ENCODE assay signal across 2 cellular contexts in genomic region chr4:78292336-78292735, GRCh38.
TF ChIP-seq lines count a peak whose summit lies in the region.

No MANE protein-coding gene starts in this region.

TF ChIP-seq in SK-N-SH, 30 proteins besides CTCF, POLR2A, EP300 and RAD21 (continued from another document):
- TF ChIP-seq USF2 (IDR thresholded peaks at IDR 0.05; ENCODE audit: borderline replicate concordance, low read depth, low read length) (no peak), YY1 (IDR thresholded peaks at IDR 0.05; ENCODE audit: low read depth) (no peak), TAF1 (IDR thresholded peaks at IDR 0.05; ENCODE audit: borderline replicate concordance, low read depth, low read length) (no peak), RFX5 (IDR thresholded peaks at IDR 0.05; ENCODE audit: low read length) (no peak), RCOR1 (IDR thresholded peaks at IDR 0.05; ENCODE audit: low read length) (no peak)

TF ChIP-seq in SK-N-SH treated with all-trans-retinoic acid at 6 μM for 48 hours, 23 proteins besides CTCF, POLR2A, EP300 and RAD21 (continued from another document):
- TF ChIP-seq, protein P1, sequence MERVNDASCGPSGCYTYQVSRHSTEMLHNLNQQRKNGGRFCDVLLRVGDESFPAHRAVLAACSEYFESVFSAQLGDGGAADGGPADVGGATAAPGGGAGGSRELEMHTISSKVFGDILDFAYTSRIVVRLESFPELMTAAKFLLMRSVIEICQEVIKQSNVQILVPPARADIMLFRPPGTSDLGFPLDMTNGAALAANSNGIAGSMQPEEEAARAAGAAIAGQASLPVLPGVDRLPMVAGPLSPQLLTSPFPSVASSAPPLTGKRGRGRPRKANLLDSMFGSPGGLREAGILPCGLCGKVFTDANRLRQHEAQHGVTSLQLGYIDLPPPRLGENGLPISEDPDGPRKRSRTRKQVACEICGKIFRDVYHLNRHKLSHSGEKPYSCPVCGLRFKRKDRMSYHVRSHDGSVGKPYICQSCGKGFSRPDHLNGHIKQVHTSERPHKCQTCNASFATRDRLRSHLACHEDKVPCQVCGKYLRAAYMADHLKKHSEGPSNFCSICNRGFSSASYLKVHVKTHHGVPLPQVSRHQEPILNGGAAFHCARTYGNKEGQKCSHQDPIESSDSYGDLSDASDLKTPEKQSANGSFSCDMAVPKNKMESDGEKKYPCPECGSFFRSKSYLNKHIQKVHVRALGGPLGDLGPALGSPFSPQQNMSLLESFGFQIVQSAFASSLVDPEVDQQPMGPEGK (CRISPR knock-in tag; IDR thresholded peaks at IDR 0.05; ENCODE audit: borderline replicate concordance) = no peak
- TF ChIP-seq, protein P2, sequence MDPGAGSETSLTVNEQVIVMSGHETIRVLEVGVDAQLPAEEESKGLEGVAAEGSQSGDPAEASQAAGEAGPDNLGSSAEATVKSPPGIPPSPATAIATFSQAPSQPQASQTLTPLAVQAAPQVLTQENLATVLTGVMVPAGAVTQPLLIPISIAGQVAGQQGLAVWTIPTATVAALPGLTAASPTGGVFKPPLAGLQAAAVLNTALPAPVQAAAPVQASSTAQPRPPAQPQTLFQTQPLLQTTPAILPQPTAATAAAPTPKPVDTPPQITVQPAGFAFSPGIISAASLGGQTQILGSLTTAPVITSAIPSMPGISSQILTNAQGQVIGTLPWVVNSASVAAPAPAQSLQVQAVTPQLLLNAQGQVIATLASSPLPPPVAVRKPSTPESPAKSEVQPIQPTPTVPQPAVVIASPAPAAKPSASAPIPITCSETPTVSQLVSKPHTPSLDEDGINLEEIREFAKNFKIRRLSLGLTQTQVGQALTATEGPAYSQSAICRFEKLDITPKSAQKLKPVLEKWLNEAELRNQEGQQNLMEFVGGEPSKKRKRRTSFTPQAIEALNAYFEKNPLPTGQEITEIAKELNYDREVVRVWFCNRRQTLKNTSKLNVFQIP (CRISPR knock-in tag; IDR thresholded peaks at IDR 0.05; ENCODE audit: borderline replicate concordance, low read depth) = no peak
- TF ChIP-seq ESRRG (CRISPR knock-in tag; IDR thresholded peaks at IDR 0.05) = no peak
- no peak for TF ChIP-seq ZNF70 (CRISPR knock-in tag; IDR thresholded peaks at IDR 0.05)
- no peak for TF ChIP-seq TOX (CRISPR knock-in tag; IDR thresholded peaks at IDR 0.05; ENCODE audit: borderline replicate concordance)
- TF ChIP-seq PPARA (CRISPR knock-in tag; IDR thresholded peaks at IDR 0.05; ENCODE audit: borderline replicate concordance) = no peak
- no peak for TF ChIP-seq ZFP30 (CRISPR knock-in tag; IDR thresholded peaks at IDR 0.05)
- no peak for TF ChIP-seq ZFP3 (CRISPR knock-in tag; IDR thresholded peaks at IDR 0.05)
